In genomic region chr2:234950435-234950729, GRCh38 we compare ENCODE assay signal across 14 cellular contexts. TPM values are rescaled to one million over a fixed set of nuclear protein-coding genes. Genes with fewer than 3 reads are reported as not detected.
DNase-seq lines count a peak whose midpoint lies in the region; ATAC-seq and TF ChIP-seq lines count a peak whose summit lies in the region.
"Had no signal": no experiment of that assay in that cellular context is flagged by ENCODE, and none has a peak within 500 bp of the region (broad histone marks: within the 10 kb centered on the region; RNA-seq: fewer than 3 reads in every experiment).

No MANE protein-coding gene starts in this region.

- H3K27me3 Mint-ChIP-seq in endothelial cell (ENCODE audit: unreplicated experiment) (peaks cover 13% of the 10 kb centered on the region), nephron progenitor cell (ENCODE audit: low read depth, poor library complexity) (peaks cover 39% of the 10 kb centered on the region)

- H3K4me1 ChIP-seq in HUES64 (ENCODE audit: insufficient read depth, low read length), result peaks cover 31% of the 10 kb centered on the region

- H3K4me3 ChIP-seq in AG04449 (ENCODE audit: low read depth, low read length) (0 out of 2 replicates have a peak overlapping the region, but pooled peaks have one; percentile 21), HUES64 (ENCODE audit: low read length) (peak overlapping the region; percentile 64)

- H3K27ac ChIP-seq in HUES64 (ENCODE audit: low read depth, low read length), result no peak overlapping the region
- H3K27ac ChIP-seq: cardiac muscle cell had no signal

- H3K36me3 ChIP-seq in HUES64 (ENCODE audit: insufficient read depth, low read length), result no peaks in the 10 kb centered on the region
- H3K36me3 ChIP-seq: cardiac muscle cell, ovary had no signal

- DNase-seq in AG04449 (ENCODE audit: low read depth, low spot score), result no peak
- no peak for DNase-seq in endothelial cell (ENCODE audit: low spot score)
- DNase-seq in nephron progenitor cell, result no peak
- DNase-seq in HCEC 1CT, result no peak
- no peak for DNase-seq in cerebellar cortex (ENCODE audit: low spot score)
- DNase-seq in posterior vena cava (ENCODE audit: low spot score), result no peak
- DNase-seq: MV-4-11; NCI-H446; Right ventricle myocardium superior; stimulated activated CD4-positive, alpha-beta T cell treated with anti-CD3 and anti-CD28 coated beads, Interleukin-4, amount 100 ng/mL, for 1 hour had no signal

- CTCF ChIA-PET in AG04449 (lab: Yijun Ruan, JAX), result interaction anchor here (0.7 to 1.7 kb wide), 6 partner anchors 109 to 405 kb away, joined by 3 to 7 read pairs (median 4); no protein-coding TSS in a partner anchor

- no peak overlapping the region for H3K27ac Mint-ChIP-seq in endothelial cell (ENCODE audit: unreplicated experiment)
- H3K27ac Mint-ChIP-seq in nephron progenitor cell, result no peak overlapping the region

- TF ChIP-seq CTCF in AG04449 (IDR thresholded peaks at IDR 0.05; ENCODE audit: insufficient read depth, low read length, missing control alignments), result no peak
- TF ChIP-seq CTCF in endothelial cell (IDR thresholded peaks at IDR 0.05; ENCODE audit: unreplicated experiment), result no peak
- TF ChIP-seq CTCF in nephron progenitor cell (IDR thresholded peaks at IDR 0.05), result no peak

- POLR2A ChIA-PET in AG04449 (lab: Yijun Ruan, JAX), result interaction anchor here (1.0 to 1.3 kb wide), 4 partner anchors 31 to 271 kb away, joined by 4 to 10 read pairs (median 4); no protein-coding TSS in a partner anchor

- H3K4me1 Mint-ChIP-seq in endothelial cell (ENCODE audit: unreplicated experiment) (peaks cover 34% of the 10 kb centered on the region), nephron progenitor cell (peaks cover 39% of the 10 kb centered on the region)

- no peak for ATAC-seq in GM19455 (IDR thresholded peaks at IDR 0.05; ENCODE audit: unreplicated experiment)

- no peaks in the 10 kb centered on the region for H3K9me3 ChIP-seq in HUES64 (ENCODE audit: insufficient read depth, low read depth, low read length)
- H3K9me3 ChIP-seq: ovary had no signal

- H3K4me3 Mint-ChIP-seq in endothelial cell (ENCODE audit: unreplicated experiment), result peak overlapping the region; percentile 43
- H3K4me3 Mint-ChIP-seq in nephron progenitor cell, result peak overlapping the region; percentile 89

- intact Hi-C loops in posterior vena cava (cut with DNase I), result no loop called here

- H3K9me3 Mint-ChIP-seq in endothelial cell (ENCODE audit: unreplicated experiment), result no peaks in the 10 kb centered on the region
- H3K9me3 Mint-ChIP-seq in nephron progenitor cell, result peaks cover 8% of the 10 kb centered on the region

- H3K27me3 ChIP-seq in HUES64 (ENCODE audit: insufficient read depth, low read length), result peaks cover 33% of the 10 kb centered on the region
- H3K27me3 ChIP-seq: cardiac muscle cell, ovary had no signal

- WGBS in HUES64, result 71% methylated on average over 7 of the region's 7 CpGs

- H3K9ac ChIP-seq in HUES64 (ENCODE audit: low read depth, low read length), result no peak overlapping the region

- peaks cover 5% of the 10 kb centered on the region for H3K36me3 Mint-ChIP-seq in endothelial cell (ENCODE audit: low read depth, unreplicated experiment)
- peaks cover under 1% of the 10 kb centered on the region for H3K36me3 Mint-ChIP-seq in nephron progenitor cell (ENCODE audit: low read depth)

RNA-seq across cellular contexts. Expression of gene SH3BP4, which starts 1.4 kb away (rescaled TPM):
- polyA plus RNA-seq in HUES64 (2013, experiment 1 of 2), result 26.2 TPM
- polyA plus RNA-seq in HUES64 (2013, experiment 2 of 2), result 29.3 TPM
- total RNA-seq in endothelial cell (ENCODE audit: unreplicated experiment) (58.6 TPM), posterior vena cava (10 to 100 TPM; 17.5 to 19.2 TPM)
